ENCODE assay signal across 1 cellular context in the genomic region with DNA sequence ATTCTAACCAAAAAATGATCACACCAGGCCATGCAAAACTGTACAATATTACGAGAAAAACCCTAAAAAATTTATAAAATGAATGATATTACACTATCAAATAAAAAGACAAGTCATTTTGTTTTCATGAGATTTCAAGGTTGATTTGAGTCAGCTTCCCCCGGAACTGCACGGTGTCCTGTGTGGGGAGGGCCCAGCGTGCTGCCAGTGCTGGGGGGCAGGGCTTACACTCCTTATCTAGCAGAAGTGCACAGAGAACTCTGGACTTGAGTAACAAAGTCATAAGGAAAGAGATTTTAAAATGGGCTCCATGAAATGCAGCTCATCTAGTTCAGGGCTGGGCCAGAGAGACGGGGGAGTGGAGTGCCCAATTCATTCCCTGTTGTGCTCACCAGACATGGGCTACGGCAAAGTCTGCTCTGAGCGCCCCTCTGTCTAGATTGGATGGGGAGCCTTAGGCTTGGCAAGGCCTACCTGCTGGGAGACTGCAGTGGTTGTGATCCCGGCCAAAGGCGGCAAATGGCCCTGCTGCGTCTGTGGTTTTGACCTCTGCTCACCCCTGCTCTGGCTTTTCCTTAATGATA.
TF ChIP-seq lines count a peak whose summit lies in the region.

No MANE protein-coding gene starts in this region.

TF ChIP-seq in K562, 482 proteins besides CTCF, POLR2A, EP300 and RAD21 (continued from another document and continues in another):
- TF ChIP-seq DEAF1 (CRISPR knock-in tag; IDR thresholded peaks at IDR 0.05): no peak
- no peak for TF ChIP-seq HMG20A (CRISPR knock-in tag; conservative IDR thresholded peaks at IDR 0.05)
- no peak for TF ChIP-seq NCOR1 (IDR thresholded peaks at IDR 0.05)
- TF ChIP-seq ZKSCAN3 (CRISPR knock-in tag; IDR thresholded peaks at IDR 0.05): no peak
- TF ChIP-seq E2F3 (CRISPR knock-in tag; IDR thresholded peaks at IDR 0.05): no peak
- TF ChIP-seq CREB5 (CRISPR knock-in tag; IDR thresholded peaks at IDR 0.05): no peak
- no peak for TF ChIP-seq SAFB2 (IDR thresholded peaks at IDR 0.05; ENCODE audit: borderline replicate concordance, low read depth, low read length, severe bottlenecking)
- TF ChIP-seq, protein P1, sequence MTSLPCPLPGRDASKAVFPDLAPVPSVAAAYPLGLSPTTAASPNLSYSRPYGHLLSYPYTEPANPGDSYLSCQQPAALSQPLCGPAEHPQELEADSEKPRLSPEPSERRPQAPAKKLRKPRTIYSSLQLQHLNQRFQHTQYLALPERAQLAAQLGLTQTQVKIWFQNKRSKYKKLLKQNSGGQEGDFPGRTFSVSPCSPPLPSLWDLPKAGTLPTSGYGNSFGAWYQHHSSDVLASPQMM (CRISPR knock-in tag; IDR thresholded peaks at IDR 0.05): no peak
- TF ChIP-seq RAD51 (IDR thresholded peaks at IDR 0.05; ENCODE audit: borderline replicate concordance, low read depth): no peak
- TF ChIP-seq, protein P2, sequence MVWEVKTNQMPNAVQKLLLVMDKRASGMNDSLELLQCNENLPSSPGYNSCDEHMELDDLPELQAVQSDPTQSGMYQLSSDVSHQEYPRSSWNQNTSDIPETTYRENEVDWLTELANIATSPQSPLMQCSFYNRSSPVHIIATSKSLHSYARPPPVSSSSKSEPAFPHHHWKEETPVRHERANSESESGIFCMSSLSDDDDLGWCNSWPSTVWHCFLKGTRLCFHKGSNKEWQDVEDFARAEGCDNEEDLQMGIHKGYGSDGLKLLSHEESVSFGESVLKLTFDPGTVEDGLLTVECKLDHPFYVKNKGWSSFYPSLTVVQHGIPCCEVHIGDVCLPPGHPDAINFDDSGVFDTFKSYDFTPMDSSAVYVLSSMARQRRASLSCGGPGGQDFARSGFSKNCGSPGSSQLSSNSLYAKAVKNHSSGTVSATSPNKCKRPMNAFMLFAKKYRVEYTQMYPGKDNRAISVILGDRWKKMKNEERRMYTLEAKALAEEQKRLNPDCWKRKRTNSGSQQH (CRISPR knock-in tag; IDR thresholded peaks at IDR 0.05): no peak
- TF ChIP-seq SIN3A (IDR thresholded peaks at IDR 0.05; ENCODE audit: borderline replicate concordance in 2 of 2, control insufficient read depth in 1 of 2, low read depth in 2 of 2, low read length in 2 of 2): no peak
- no peak for TF ChIP-seq ZNF778 (CRISPR knock-in tag; IDR thresholded peaks at IDR 0.05)
- TF ChIP-seq ZZZ3 (IDR thresholded peaks at IDR 0.05): no peak
- no peak for TF ChIP-seq KAT2B (IDR thresholded peaks at IDR 0.05; ENCODE audit: low read depth, low read length)
- no peak for TF ChIP-seq HNRNPH1 (optimal IDR thresholded peaks at IDR 0.05; ENCODE audit: low read depth, low read length)
- TF ChIP-seq HDGF (IDR thresholded peaks at IDR 0.05): no peak
- TF ChIP-seq CREBBP (IDR thresholded peaks at IDR 0.05; ENCODE audit: low read depth, low read length): no peak
- TF ChIP-seq, protein P3, sequence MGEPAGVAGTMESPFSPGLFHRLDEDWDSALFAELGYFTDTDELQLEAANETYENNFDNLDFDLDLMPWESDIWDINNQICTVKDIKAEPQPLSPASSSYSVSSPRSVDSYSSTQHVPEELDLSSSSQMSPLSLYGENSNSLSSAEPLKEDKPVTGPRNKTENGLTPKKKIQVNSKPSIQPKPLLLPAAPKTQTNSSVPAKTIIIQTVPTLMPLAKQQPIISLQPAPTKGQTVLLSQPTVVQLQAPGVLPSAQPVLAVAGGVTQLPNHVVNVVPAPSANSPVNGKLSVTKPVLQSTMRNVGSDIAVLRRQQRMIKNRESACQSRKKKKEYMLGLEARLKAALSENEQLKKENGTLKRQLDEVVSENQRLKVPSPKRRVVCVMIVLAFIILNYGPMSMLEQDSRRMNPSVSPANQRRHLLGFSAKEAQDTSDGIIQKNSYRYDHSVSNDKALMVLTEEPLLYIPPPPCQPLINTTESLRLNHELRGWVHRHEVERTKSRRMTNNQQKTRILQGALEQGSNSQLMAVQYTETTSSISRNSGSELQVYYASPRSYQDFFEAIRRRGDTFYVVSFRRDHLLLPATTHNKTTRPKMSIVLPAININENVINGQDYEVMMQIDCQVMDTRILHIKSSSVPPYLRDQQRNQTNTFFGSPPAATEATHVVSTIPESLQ (CRISPR knock-in tag; IDR thresholded peaks at IDR 0.05): no peak
- TF ChIP-seq POLR3G (IDR thresholded peaks at IDR 0.05; ENCODE audit: extremely low read depth, insufficient read length, insufficient replicate concordance): no peak
- TF ChIP-seq MCM3 (IDR thresholded peaks at IDR 0.05): no peak
- TF ChIP-seq TARDBP (IDR thresholded peaks at IDR 0.05): no peak
- no peak for TF ChIP-seq ARID2 (IDR thresholded peaks at IDR 0.05)
- no peak for TF ChIP-seq PCBP2 (IDR thresholded peaks at IDR 0.05; ENCODE audit: low read depth, low read length, poor library complexity, severe bottlenecking)
- TF ChIP-seq, protein P4, sequence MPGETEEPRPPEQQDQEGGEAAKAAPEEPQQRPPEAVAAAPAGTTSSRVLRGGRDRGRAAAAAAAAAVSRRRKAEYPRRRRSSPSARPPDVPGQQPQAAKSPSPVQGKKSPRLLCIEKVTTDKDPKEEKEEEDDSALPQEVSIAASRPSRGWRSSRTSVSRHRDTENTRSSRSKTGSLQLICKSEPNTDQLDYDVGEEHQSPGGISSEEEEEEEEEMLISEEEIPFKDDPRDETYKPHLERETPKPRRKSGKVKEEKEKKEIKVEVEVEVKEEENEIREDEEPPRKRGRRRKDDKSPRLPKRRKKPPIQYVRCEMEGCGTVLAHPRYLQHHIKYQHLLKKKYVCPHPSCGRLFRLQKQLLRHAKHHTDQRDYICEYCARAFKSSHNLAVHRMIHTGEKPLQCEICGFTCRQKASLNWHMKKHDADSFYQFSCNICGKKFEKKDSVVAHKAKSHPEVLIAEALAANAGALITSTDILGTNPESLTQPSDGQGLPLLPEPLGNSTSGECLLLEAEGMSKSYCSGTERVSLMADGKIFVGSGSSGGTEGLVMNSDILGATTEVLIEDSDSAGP (CRISPR knock-in tag; IDR thresholded peaks at IDR 0.05): no peak
- TF ChIP-seq, protein P5, sequence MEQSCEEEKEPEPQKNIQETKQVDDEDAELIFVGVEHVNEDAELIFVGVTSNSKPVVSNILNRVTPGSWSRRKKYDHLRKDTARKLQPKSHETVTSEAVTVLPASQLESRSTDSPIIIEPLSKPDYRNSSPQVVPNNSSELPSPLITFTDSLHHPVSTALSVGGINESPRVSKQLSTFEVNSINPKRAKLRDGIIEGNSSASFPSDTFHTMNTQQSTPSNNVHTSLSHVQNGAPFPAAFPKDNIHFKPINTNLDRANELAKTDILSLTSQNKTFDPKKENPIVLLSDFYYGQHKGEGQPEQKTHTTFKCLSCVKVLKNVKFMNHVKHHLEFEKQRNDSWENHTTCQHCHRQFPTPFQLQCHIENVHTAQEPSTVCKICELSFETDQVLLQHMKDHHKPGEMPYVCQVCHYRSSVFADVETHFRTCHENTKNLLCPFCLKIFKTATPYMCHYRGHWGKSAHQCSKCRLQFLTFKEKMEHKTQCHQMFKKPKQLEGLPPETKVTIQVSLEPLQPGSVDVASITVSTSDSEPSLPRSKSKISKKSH (CRISPR knock-in tag; IDR thresholded peaks at IDR 0.05): no peak
- no peak for TF ChIP-seq BMI1 (IDR thresholded peaks at IDR 0.05; ENCODE audit: low read length)
- TF ChIP-seq ZNF146 (CRISPR knock-in tag; IDR thresholded peaks at IDR 0.05; ENCODE audit: unreplicated experiment): no peak
- TF ChIP-seq ZNF274 (IDR thresholded peaks at IDR 0.05; ENCODE audit: borderline replicate concordance, low read depth, low read length): no peak
- no peak for TF ChIP-seq FOXK1 (CRISPR knock-in tag; IDR thresholded peaks at IDR 0.05; ENCODE audit: borderline replicate concordance)
- TF ChIP-seq EHMT2 (IDR thresholded peaks at IDR 0.05): no peak
- no peak for TF ChIP-seq CHD2 (IDR thresholded peaks at IDR 0.05; ENCODE audit: low read depth, low read length)
- no peak for TF ChIP-seq KDM1A (IDR thresholded peaks at IDR 0.05)
- TF ChIP-seq ETV1 (tag; conservative IDR thresholded peaks at IDR 0.05; ENCODE audit: low read depth): peak; percentile 65
- no peak for TF ChIP-seq MITF (IDR thresholded peaks at IDR 0.05)
- TF ChIP-seq KLF16 (IDR thresholded peaks at IDR 0.05): no peak
- peak; percentile 53; the same call in 1 of the 2 replicates for TF ChIP-seq C11orf30 (IDR thresholded peaks at IDR 0.05; ENCODE audit: low read depth)
- no peak for TF ChIP-seq ZNF445 (CRISPR knock-in tag; IDR thresholded peaks at IDR 0.05; ENCODE audit: low read depth)
- TF ChIP-seq PURB (CRISPR knock-in tag; IDR thresholded peaks at IDR 0.05; ENCODE audit: low read depth): no peak
- TF ChIP-seq ARID3B (CRISPR knock-in tag; IDR thresholded peaks at IDR 0.05; ENCODE audit: borderline replicate concordance): no peak
- no peak for TF ChIP-seq GTF2A2 (tag; IDR thresholded peaks at IDR 0.05)
- no peak for TF ChIP-seq ZBTB17 (CRISPR knock-in tag; IDR thresholded peaks at IDR 0.05)
- no peak for TF ChIP-seq ZC3H8 (IDR thresholded peaks at IDR 0.05)
- TF ChIP-seq ZBTB34 (CRISPR knock-in tag; IDR thresholded peaks at IDR 0.05): no peak
- TF ChIP-seq ETV6 (IDR thresholded peaks at IDR 0.05; ENCODE audit: borderline replicate concordance in 1 of 2, low read depth in 2 of 2, low read length in 1 of 2): no peak
- TF ChIP-seq ETV6 (CRISPR knock-in tag; IDR thresholded peaks at IDR 0.05; ENCODE audit: borderline replicate concordance): no peak
- TF ChIP-seq, protein P6, sequence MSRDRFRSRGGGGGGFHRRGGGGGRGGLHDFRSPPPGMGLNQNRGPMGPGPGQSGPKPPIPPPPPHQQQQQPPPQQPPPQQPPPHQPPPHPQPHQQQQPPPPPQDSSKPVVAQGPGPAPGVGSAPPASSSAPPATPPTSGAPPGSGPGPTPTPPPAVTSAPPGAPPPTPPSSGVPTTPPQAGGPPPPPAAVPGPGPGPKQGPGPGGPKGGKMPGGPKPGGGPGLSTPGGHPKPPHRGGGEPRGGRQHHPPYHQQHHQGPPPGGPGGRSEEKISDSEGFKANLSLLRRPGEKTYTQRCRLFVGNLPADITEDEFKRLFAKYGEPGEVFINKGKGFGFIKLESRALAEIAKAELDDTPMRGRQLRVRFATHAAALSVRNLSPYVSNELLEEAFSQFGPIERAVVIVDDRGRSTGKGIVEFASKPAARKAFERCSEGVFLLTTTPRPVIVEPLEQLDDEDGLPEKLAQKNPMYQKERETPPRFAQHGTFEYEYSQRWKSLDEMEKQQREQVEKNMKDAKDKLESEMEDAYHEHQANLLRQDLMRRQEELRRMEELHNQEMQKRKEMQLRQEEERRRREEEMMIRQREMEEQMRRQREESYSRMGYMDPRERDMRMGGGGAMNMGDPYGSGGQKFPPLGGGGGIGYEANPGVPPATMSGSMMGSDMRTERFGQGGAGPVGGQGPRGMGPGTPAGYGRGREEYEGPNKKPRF (IDR thresholded peaks at IDR 0.05; ENCODE audit: low read depth, low read length): no peak
- peak; percentile 44; the same call in 1 of the 2 replicates for TF ChIP-seq PML (IDR thresholded peaks at IDR 0.05; ENCODE audit: low read length)
- no peak for TF ChIP-seq TOE1 (IDR thresholded peaks at IDR 0.05; ENCODE audit: borderline replicate concordance)
- TF ChIP-seq TOE1 (CRISPR knock-in tag; IDR thresholded peaks at IDR 0.05; ENCODE audit: borderline replicate concordance, low read depth): no peak
- TF ChIP-seq ZNF76 (CRISPR knock-in tag; IDR thresholded peaks at IDR 0.05; ENCODE audit: borderline replicate concordance): no peak
